Comparison of ENCODE assay signal across 9 cellular contexts in genomic region chr2:24917086-24917485, GRCh38. TPM values are rescaled to one million over a fixed set of nuclear protein-coding genes. Genes with fewer than 3 reads are reported as not detected.
A peak's percentile ranks its signal among the peaks of the same experiment; 100 is the strongest.
DNase-seq lines count a peak whose midpoint lies in the region; ATAC-seq and TF ChIP-seq lines count a peak whose summit lies in the region.
"Had no signal": no experiment of that assay in that cellular context is flagged by ENCODE, and none has a peak within 500 bp of the region (broad histone marks: within the 10 kb centered on the region; RNA-seq: fewer than 3 reads in every experiment).

No MANE protein-coding gene starts in this region.

- H3K79me2 ChIP-seq in OCI-LY7 (ENCODE audit: insufficient read depth, low read depth, low read length) = peaks cover 27% of the 10 kb centered on the region

- no peak for ATAC-seq in GM21737 (IDR thresholded peaks at IDR 0.05; ENCODE audit: unreplicated experiment)

- H3K36me3 ChIP-seq in OCI-LY7 (ENCODE audit: insufficient read depth, low read length) (peaks cover 47% of the 10 kb centered on the region), esophagus squamous epithelium (peaks cover 0 to 7% (median 0%) of the 10 kb centered on the region in 3 donors), BE2C (peaks cover 4% of the 10 kb centered on the region)

- H2AFZ ChIP-seq in OCI-LY7 (ENCODE audit: low read length) = no peak overlapping the region

- WGBS in esophagus squamous epithelium, 2 donors = 40 to 80% methylated on average over 1 to 4 of the region's 7 CpGs

- H3K4me1 ChIP-seq in OCI-LY7 (ENCODE audit: insufficient read depth, low read length, poor library complexity, severe bottlenecking) (peaks cover 32% of the 10 kb centered on the region), esophagus squamous epithelium (peaks cover 11 to 79% (median 22%) of the 10 kb centered on the region in 3 donors), BE2C (no peaks in the 10 kb centered on the region)

- H3K27me3 ChIP-seq in esophagus squamous epithelium (no peaks in the 10 kb centered on the region), BE2C (no peaks in the 10 kb centered on the region)

- H3K9me3 ChIP-seq in OCI-LY7 (ENCODE audit: low read length) = no peaks in the 10 kb centered on the region
- H3K9me3 ChIP-seq in esophagus squamous epithelium = no peaks in the 10 kb centered on the region
- H3K9me3 ChIP-seq in BE2C = no peaks in the 10 kb centered on the region

- intact Hi-C loops in OCI-LY7 (cut with micrococcal nuclease; ENCODE audit: unreplicated experiment) = no loop called here
- intact Hi-C loops in esophagus squamous epithelium (cut with DNase I) = no loop called here

- POLR2A ChIA-PET in OCI-LY7 (lab: Charles Lee) = no interaction called here

- H3K27ac ChIP-seq in OCI-LY7 (ENCODE audit: low read depth, low read length, poor library complexity, severe bottlenecking) = no peak overlapping the region
- peak overlapping the region in 3 of 4 donors; percentile 19 to 52 (median 49) for H3K27ac ChIP-seq in esophagus squamous epithelium

- no peak for TF ChIP-seq POLR2A in esophagus squamous epithelium (IDR thresholded peaks at IDR 0.05)

- peak overlapping the region; percentile 95 for H3K4me2 ChIP-seq in OCI-LY7 (ENCODE audit: low read length)

- peak; percentile 41 for DNase-seq in stimulated activated CD4-positive, alpha-beta T cell treated with anti-CD3 and anti-CD28 coated beads, Interleukin-15, amount 100 ng/mL, for 24 hours
- no peak for DNase-seq in stimulated activated CD4-positive, alpha-beta T cell treated with anti-CD3 and anti-CD28 coated beads, Interleukin-4, amount 100 ng/mL, for 4 hours
- no peak for DNase-seq in OCI-LY7 (ENCODE audit: low spot score)
- no peak for DNase-seq in esophagus squamous epithelium (lab: John Stamatoyannopoulos, UW)
- DNase-seq in BE2C = no peak
- no peak for DNase-seq in NCI-H510A (lab: John Stamatoyannopoulos, UW)
- DNase-seq in GOT3 (lab: John Stamatoyannopoulos, UW) = no peak
- DNase-seq: DMS79 treated with DMSO at 0.1 percent for 48 hours had no signal

- BruUV-seq in OCI-LY7 (replicated peaks; lab: Mats Ljungman, UMichigan) = no TSS peak

- CTCF ChIA-PET in OCI-LY7 (lab: Charles Lee; ENCODE audit: unreplicated experiment) = no interaction called here

- TF ChIP-seq CTCF in OCI-LY7 (conservative IDR thresholded peaks at IDR 0.05; ENCODE audit: low read length) (no peak), esophagus squamous epithelium (IDR thresholded peaks at IDR 0.05) (no peak), BE2C (IDR thresholded peaks at IDR 0.05; ENCODE audit: low read depth, low read length) (no peak)

- H4K20me1 ChIP-seq in OCI-LY7 (ENCODE audit: insufficient read depth, low read length) = no peaks in the 10 kb centered on the region

- H3K9me2 ChIP-seq in OCI-LY7 (ENCODE audit: insufficient read depth, low read length) = no peaks in the 10 kb centered on the region

- H3K4me3 ChIP-seq in OCI-LY7 (ENCODE audit: low read depth, low read length, poor library complexity, severe bottlenecking) (peak overlapping the region; percentile 78), esophagus squamous epithelium (peak overlapping the region in 3 of 4 donors; percentile 57 to 89 (median 76)), BE2C (ENCODE audit: low read depth, low read length) (no peak overlapping the region)

RNA-seq across cellular contexts. Expression of gene ADCY3, which starts 3.0 kb away (rescaled TPM):
- total RNA-seq in OCI-LY7 (2014; rRNA removed; shearing (Covaris generic)) = 34.1 and 45.8 TPM in 2 replicates
- total RNA-seq in OCI-LY7 (2022) (55.0 and 73.4 TPM in 2 replicates), esophagus squamous epithelium (10 to 100 TPM; 14.8 to 48.3 (median 34.3) TPM)
- 21.5 TPM for polyA plus RNA-seq in BE2C (2012; ENCODE audit: insufficient read depth, insufficient read length, low read depth)

RNA-seq across cellular contexts. Expression of gene DNAJC27, which starts 54.7 kb away (rescaled TPM):
- 3.6 and 13.5 TPM in 2 replicates for total RNA-seq in OCI-LY7 (2014; rRNA removed; shearing (Covaris generic))
- 6.6 and 9.4 TPM in 2 replicates for total RNA-seq in OCI-LY7 (2022)
- 1 to 10 TPM; 2.1 to 4.6 (median 4.2) TPM for total RNA-seq in esophagus squamous epithelium
- 2.2 TPM for polyA plus RNA-seq in BE2C (2012; ENCODE audit: insufficient read depth, insufficient read length, low read depth)
